In the genomic region with DNA sequence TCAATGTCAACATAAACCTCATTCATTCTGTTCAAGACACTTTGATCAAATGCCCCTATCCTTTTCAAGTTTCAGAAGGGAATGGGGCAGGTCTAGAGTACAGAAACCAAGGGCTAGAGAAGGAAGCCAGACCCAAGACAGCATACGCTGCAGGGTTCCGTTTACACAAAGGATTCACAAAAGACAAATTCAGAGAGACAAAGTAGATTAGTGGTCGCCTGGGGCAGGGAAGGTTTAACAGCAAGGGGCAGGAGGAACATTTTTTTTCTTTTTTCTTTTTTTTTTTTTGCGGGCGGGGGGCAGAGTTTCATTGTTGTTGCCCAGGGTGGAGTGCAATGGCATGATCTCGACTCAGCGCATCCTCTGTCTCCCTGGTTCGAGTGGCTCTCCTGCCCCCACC, we compare ENCODE assay signal across 23 cellular contexts. TPM values are rescaled to one million over a fixed set of nuclear protein-coding genes. Genes with fewer than 3 reads are reported as not detected.
DNase-seq lines count a peak whose midpoint lies in the region; ATAC-seq and TF ChIP-seq lines count a peak whose summit lies in the region.
"Had no signal": no experiment of that assay in that cellular context is flagged by ENCODE, and none has a peak within 500 bp of the region (broad histone marks: within the 10 kb centered on the region; RNA-seq: fewer than 3 reads in every experiment).

No MANE protein-coding gene starts in this region.

- no peak overlapping the region for H3K4me3 ChIP-seq in CD4-positive, alpha-beta memory T cell (ENCODE audit: low read length in 2 of 2)
- H3K4me3 ChIP-seq in GM23338 (no peak overlapping the region), neural progenitor cell (no peak overlapping the region), smooth muscle cell (no peak overlapping the region)
- H3K4me3 ChIP-seq: A549 had no signal

- H2AFZ ChIP-seq in GM23338 (no peak overlapping the region), neural progenitor cell (replicated peaks) (no peak overlapping the region), smooth muscle cell (ENCODE audit: low read depth) (no peak overlapping the region)

- TF ChIP-seq CTCF in GM23338 (conservative IDR thresholded peaks at IDR 0.05; ENCODE audit: low read depth in 2 of 2) = no peak
- no peak for TF ChIP-seq CTCF in brain (conservative IDR thresholded peaks at IDR 0.05)
- no peak for TF ChIP-seq CTCF in neural progenitor cell (IDR thresholded peaks at IDR 0.05)
- TF ChIP-seq CTCF in smooth muscle cell (IDR thresholded peaks at IDR 0.05; ENCODE audit: borderline replicate concordance, insufficient read depth, poor library complexity, severe bottlenecking) = no peak

- H3F3A ChIP-seq in GM23338 (replicated peaks; ENCODE audit: low read depth) (0 out of 2 replicates have a peak, but pooled peaks cover 4% of the 10 kb centered on the region), neural progenitor cell (ENCODE audit: low read depth) (peaks cover 32% of the 10 kb centered on the region), smooth muscle cell (ENCODE audit: low read depth) (no peaks in the 10 kb centered on the region)

- 98% methylated on average over 6 of the region's 8 CpGs for WGBS in smooth muscle cell (ENCODE audit: low lambda C conversion rate)

- H3K4me1 Mint-ChIP-seq in CD4-positive, alpha-beta memory T cell = no peaks in the 10 kb centered on the region
- H3K4me1 Mint-ChIP-seq in GM23338 (peaks cover 2% of the 10 kb centered on the region; the same call in 2 of the 3 replicates), brain (no peaks in the 10 kb centered on the region), neural progenitor cell (peaks cover 7% of the 10 kb centered on the region)
- H3K4me1 Mint-ChIP-seq: B cell, CD14-positive monocyte had no signal

- no peaks in the 10 kb centered on the region for H3K79me2 ChIP-seq in GM23338 (replicated peaks; ENCODE audit: insufficient read depth)
- peaks cover 5% of the 10 kb centered on the region for H3K79me2 ChIP-seq in neural progenitor cell (ENCODE audit: low read depth)
- no peaks in the 10 kb centered on the region for H3K79me2 ChIP-seq in smooth muscle cell (ENCODE audit: low read depth)

- H3K9ac ChIP-seq in neural progenitor cell = no peak overlapping the region
- H3K9ac ChIP-seq in smooth muscle cell (ENCODE audit: low read depth) = no peak overlapping the region
- H3K9ac ChIP-seq: KMS-11, SK-N-SH had no signal

- peaks cover 73% of the 10 kb centered on the region for H3K36me3 ChIP-seq in CD4-positive, alpha-beta memory T cell (ENCODE audit: insufficient read depth, low read length)
- H3K36me3 ChIP-seq in GM23338 (ENCODE audit: insufficient read depth) (peaks cover 40% of the 10 kb centered on the region), neural progenitor cell (peaks cover 7% of the 10 kb centered on the region), smooth muscle cell (ENCODE audit: low read depth) (peaks cover 9% of the 10 kb centered on the region)

- no peaks in the 10 kb centered on the region for H3K9me3 ChIP-seq in CD4-positive, alpha-beta memory T cell (ENCODE audit: control insufficient read depth in 1 of 2, low read length in 2 of 2)
- no peaks in the 10 kb centered on the region for H3K9me3 ChIP-seq in neural progenitor cell (ENCODE audit: low read depth)
- no peaks in the 10 kb centered on the region for H3K9me3 ChIP-seq in smooth muscle cell (replicated peaks; ENCODE audit: low read depth)
- H3K9me3 ChIP-seq: A549, SK-N-SH had no signal

- H4K20me1 ChIP-seq in GM23338 (replicated peaks; ENCODE audit: insufficient read depth) = no peaks in the 10 kb centered on the region
- H4K20me1 ChIP-seq in neural progenitor cell (ENCODE audit: low read depth) = peaks cover 56% of the 10 kb centered on the region
- peaks cover 18% of the 10 kb centered on the region for H4K20me1 ChIP-seq in smooth muscle cell (ENCODE audit: low read depth)

- H3K27me3 Mint-ChIP-seq in CD4-positive, alpha-beta memory T cell = no peaks in the 10 kb centered on the region
- H3K27me3 Mint-ChIP-seq in GM23338 (ENCODE audit: insufficient read depth, low read depth, poor library complexity) (peaks cover 6% of the 10 kb centered on the region), brain (no peaks in the 10 kb centered on the region), neural progenitor cell (ENCODE audit: insufficient read depth, low read depth) (peaks cover 3% of the 10 kb centered on the region)
- H3K27me3 Mint-ChIP-seq: B cell had no signal

- no peaks in the 10 kb centered on the region for H3K27me3 ChIP-seq in CD4-positive, alpha-beta memory T cell (ENCODE audit: insufficient read depth, low read length)
- no peaks in the 10 kb centered on the region for H3K27me3 ChIP-seq in GM23338 (ENCODE audit: insufficient read depth)
- H3K27me3 ChIP-seq in neural progenitor cell = no peaks in the 10 kb centered on the region
- no peaks in the 10 kb centered on the region for H3K27me3 ChIP-seq in smooth muscle cell (ENCODE audit: low read depth)

- no peak overlapping the region for H3K4me3 Mint-ChIP-seq in CD4-positive, alpha-beta memory T cell
- no peak overlapping the region for H3K4me3 Mint-ChIP-seq in GM23338
- H3K4me3 Mint-ChIP-seq in brain = no peak overlapping the region
- H3K4me3 Mint-ChIP-seq in neural progenitor cell = peak overlapping the region; percentile 7
- H3K4me3 Mint-ChIP-seq: B cell, CD14-positive monocyte had no signal

- H3K9me2 ChIP-seq in GM23338 (ENCODE audit: insufficient read depth) = no peaks in the 10 kb centered on the region
- H3K9me2 ChIP-seq: SK-N-SH had no signal

- CTCF ChIA-PET in CD4-positive, alpha-beta memory T cell (lab: Charles Lee; ENCODE audit: partially characterized antibody) = no interaction called here

- H3K27ac Mint-ChIP-seq in CD4-positive, alpha-beta memory T cell = peak overlapping the region in 4 of 7 donors; percentile 29 to 60 (median 42)
- no peak overlapping the region for H3K27ac Mint-ChIP-seq in GM23338
- H3K27ac Mint-ChIP-seq in brain = peak overlapping the region in 3 of 5 experiments; percentile 40 to 46 (median 44)
- H3K27ac Mint-ChIP-seq in neural progenitor cell = no peak overlapping the region
- H3K27ac Mint-ChIP-seq: B cell had no signal

- POLR2A ChIA-PET in CD4-positive, alpha-beta memory T cell (lab: Charles Lee; ENCODE audit: partially characterized antibody) = no interaction called here

- peaks cover 0 to 3% (median 0%) of the 10 kb centered on the region in 8 donors for H3K9me3 Mint-ChIP-seq in CD4-positive, alpha-beta memory T cell
- H3K9me3 Mint-ChIP-seq in GM23338 = no peaks in the 10 kb centered on the region
- H3K9me3 Mint-ChIP-seq in brain = no peaks in the 10 kb centered on the region
- no peaks in the 10 kb centered on the region for H3K9me3 Mint-ChIP-seq in neural progenitor cell

- no peak overlapping the region for H3K27ac ChIP-seq in CD4-positive, alpha-beta memory T cell (ENCODE audit: low read depth, low read length)
- H3K27ac ChIP-seq in GM23338 (ENCODE audit: low read depth) (no peak overlapping the region), neural progenitor cell (no peak overlapping the region), smooth muscle cell (ENCODE audit: low read depth) (no peak overlapping the region)
- H3K27ac ChIP-seq: A549, KMS-11, RWPE1 had no signal

- DNase-seq in CD4-positive, alpha-beta memory T cell = no peak
- no peak for DNase-seq in GM23338 (ENCODE audit: low spot score)
- DNase-seq in neural progenitor cell (ENCODE audit: low spot score) = peak; percentile 70
- DNase-seq in smooth muscle cell (lab: John Stamatoyannopoulos, UW; ENCODE audit: unreplicated experiment) = no peak
- DNase-seq in NCI-H1092 (lab: John Stamatoyannopoulos, UW) = no peak
- DNase-seq: EL, GOT3, IMR-90, NCI-H1105, NCI-H146, NCI-H2029, NCI-H2227 treated with DMSO at 0.1 percent for 48 hours, NCI-H510A, SHP77 treated with DMSO at 0.1 percent for 48 hours, SK-N-SH had no signal

- intact Hi-C loops in CD4-positive, alpha-beta memory T cell (cut with micrococcal nuclease) = no loop called here

- H3K4me1 ChIP-seq in CD4-positive, alpha-beta memory T cell (ENCODE audit: insufficient read depth, low read length) = no peaks in the 10 kb centered on the region
- no peaks in the 10 kb centered on the region for H3K4me1 ChIP-seq in GM23338 (ENCODE audit: insufficient read depth)
- peaks cover 13% of the 10 kb centered on the region for H3K4me1 ChIP-seq in neural progenitor cell
- no peaks in the 10 kb centered on the region for H3K4me1 ChIP-seq in smooth muscle cell (ENCODE audit: low read depth)
- H3K4me1 ChIP-seq: A549 had no signal

- peaks cover 51 to 83% of the 10 kb centered on the region in 2 donors for H3K36me3 Mint-ChIP-seq in CD4-positive, alpha-beta memory T cell
- H3K36me3 Mint-ChIP-seq in GM23338 (ENCODE audit: low read depth) (peaks cover 82% of the 10 kb centered on the region), brain (peaks cover 88% of the 10 kb centered on the region), neural progenitor cell (peaks cover 49% of the 10 kb centered on the region)

- H3K4me2 ChIP-seq in GM23338 (no peak overlapping the region), neural progenitor cell (no peak overlapping the region), smooth muscle cell (no peak overlapping the region)
- H3K4me2 ChIP-seq: A549, KMS-11, SK-N-SH had no signal

- peak; percentile 50 for ATAC-seq in GM23338
- no peak for ATAC-seq in GM18858 (IDR thresholded peaks at IDR 0.05; ENCODE audit: unreplicated experiment)
- ATAC-seq: A549, HCT116 had no signal

TF ChIP-seq in GM23338, 12 proteins besides CTCF, POLR2A, EP300 and RAD21 (continues in another document):
- TF ChIP-seq STAT1 (IDR thresholded peaks at IDR 0.05; ENCODE audit: unreplicated experiment) = no peak
- TF ChIP-seq ZNF114 (CRISPR knock-in tag; IDR thresholded peaks at IDR 0.05) = no peak
- TF ChIP-seq NANOG (IDR thresholded peaks at IDR 0.05; ENCODE audit: borderline replicate concordance) = no peak
- no peak for TF ChIP-seq ZNF331 (CRISPR knock-in tag; IDR thresholded peaks at IDR 0.05; ENCODE audit: low read depth)

RNA-seq across cellular contexts. Expression of a gene that starts 19.9 kb away (rescaled TPM):
- 100 to 1,000 TPM; 101 to 111 TPM for total RNA-seq in CD4-positive, alpha-beta memory T cell
- 10 to 100 TPM; 56.4 to 59.2 TPM for polyA plus RNA-seq in CD4-positive, alpha-beta memory T cell
- 207 and 228 TPM in 2 replicates for total RNA-seq in GM23338 (2014; rRNA removed; shearing (Covaris generic))
- polyA plus RNA-seq in GM23338 (2016; fragmentation: Nextera tagmentation; extraction: Ambion mirVana) (143 and 154 TPM in 2 replicates), brain (ENCODE audit: insufficient read depth, low read depth, low replicate concordance) (80.4 TPM), smooth muscle cell (46.6 and 64.0 TPM in 2 replicates)
- total RNA-seq in neural progenitor cell (ENCODE audit: low replicate concordance) (119 and 150 TPM in 2 replicates), smooth muscle cell (37.7 and 41.5 TPM in 2 replicates)

Comparison
In these comparisons a context has a peak if more than half of its experiments do, and no peak if none do; other contexts are left out.
1. H3K27ac Mint-ChIP-seq: peak in CD4-positive, alpha-beta memory T cell (4 of 7) and brain (3 of 5); none in GM23338 (single experiment) and neural progenitor cell (single experiment).